In genomic region chr4:6695660-6696581, GRCh38 we compare ENCODE assay signal across 9 cellular contexts. TPM values are rescaled to one million over a fixed set of nuclear protein-coding genes. Genes with fewer than 3 reads are reported as not detected.
A peak's percentile ranks its signal among the peaks of the same experiment; 100 is the strongest.
DNase-seq lines count a peak whose midpoint lies in the region; ATAC-seq and TF ChIP-seq lines count a peak whose summit lies in the region.
"Had no signal": no experiment of that assay in that cellular context is flagged by ENCODE, and none has a peak within 500 bp of the region (broad histone marks: within the 10 kb centered on the region; RNA-seq: fewer than 3 reads in every experiment).

No MANE protein-coding gene starts in this region.

- 33% methylated on average over 14 of the region's 18 CpGs for WGBS in prostate gland

- H3K27me3 ChIP-seq in prostate gland (replicated peaks; ENCODE audit: insufficient read depth) (no peaks in the 10 kb centered on the region), SJCRH30 (no peaks in the 10 kb centered on the region)

- peaks cover 18% of the 10 kb centered on the region for H3K36me3 Mint-ChIP-seq in T-helper 1 cell treated with Interleukin-12 subunit alpha and Interleukin-12 subunit beta and Interleukin-4 antibody, amounts not matched to agents 30 μg/mL and 1 μg/mL, for 36 hours (ENCODE audit: low read depth)

- POLR2A ChIA-PET in GM10248 (lab: Yijun Ruan, JAX), result no interaction called here

- CTCF ChIA-PET in GM10248 (lab: Yijun Ruan, JAX), result interaction anchor here (0.8 to 1.4 kb wide), 4 partner anchors 8 to 278 kb away, joined by 3 to 4 read pairs (median 4); no protein-coding TSS in a partner anchor

- H3K4me3 ChIP-seq in prostate gland, result no peak overlapping the region
- no peak overlapping the region for H3K4me3 ChIP-seq in SJCRH30

- peak overlapping the region; percentile 79 to 84 for H3K27ac ChIP-seq in prostate gland
- no peak overlapping the region for H3K27ac ChIP-seq in SJCRH30

- ATAC-seq in sciatic nerve, result no peak
- no peak for ATAC-seq in GM21381 (IDR thresholded peaks at IDR 0.05; ENCODE audit: unreplicated experiment)

- TF ChIP-seq POLR2A in prostate gland (IDR thresholded peaks at IDR 0.05), result peak; percentile 37

- H3K4me1 ChIP-seq in prostate gland (replicated peaks) (peaks cover 11% of the 10 kb centered on the region), SJCRH30 (peaks cover 15% of the 10 kb centered on the region)

- H3K4me3 Mint-ChIP-seq in T-helper 1 cell treated with Interleukin-12 subunit alpha and Interleukin-12 subunit beta and Interleukin-4 antibody, amounts not matched to agents 30 μg/mL and 1 μg/mL, for 36 hours, result peak overlapping the region; percentile 69

- peak overlapping the region; percentile 100 for H3K27ac Mint-ChIP-seq in T-helper 1 cell treated with Interleukin-12 subunit alpha and Interleukin-12 subunit beta and Interleukin-4 antibody, amounts not matched to agents 30 μg/mL and 1 μg/mL, for 36 hours

- H3K4me1 Mint-ChIP-seq in T-helper 1 cell treated with Interleukin-12 subunit alpha and Interleukin-12 subunit beta and Interleukin-4 antibody, amounts not matched to agents 30 μg/mL and 1 μg/mL, for 36 hours (ENCODE audit: low read depth), result peaks cover 64% of the 10 kb centered on the region

- no peaks in the 10 kb centered on the region for H3K27me3 Mint-ChIP-seq in T-helper 1 cell treated with Interleukin-12 subunit alpha and Interleukin-12 subunit beta and Interleukin-4 antibody, amounts not matched to agents 30 μg/mL and 1 μg/mL, for 36 hours (ENCODE audit: low read depth)

- intact Hi-C loops in prostate gland (cut with DNase I), result no loop called here
- intact Hi-C loops in sciatic nerve (cut with DNase I), result no loop called here

- H3K9me3 ChIP-seq in prostate gland, result no peaks in the 10 kb centered on the region
- no peaks in the 10 kb centered on the region for H3K9me3 ChIP-seq in SJCRH30 (replicated peaks)

- H3K36me3 ChIP-seq in prostate gland (no peaks in the 10 kb centered on the region), SJCRH30 (no peaks in the 10 kb centered on the region)

- peak; percentile 85 for DNase-seq in H4 (ENCODE audit: low spot score)
- peak; percentile 30 for DNase-seq in dermis blood vessel endothelial cell
- DNase-seq in prostate gland (ENCODE audit: low spot score), result peak; percentile 90
- no peak for DNase-seq in SJCRH30
- DNase-seq in sciatic nerve (ENCODE audit: low spot score), result no peak
- no peak for DNase-seq in GM10248 (ENCODE audit: extremely low spot score)
- DNase-seq: kidney glomerular epithelial cell had no signal

- no peaks in the 10 kb centered on the region for H3K9me3 Mint-ChIP-seq in T-helper 1 cell treated with Interleukin-12 subunit alpha and Interleukin-12 subunit beta and Interleukin-4 antibody, amounts not matched to agents 30 μg/mL and 1 μg/mL, for 36 hours

- TF ChIP-seq CTCF in prostate gland (IDR thresholded peaks at IDR 0.05), result peak in 1 of 4 experiments; percentile 20
- TF ChIP-seq CTCF in GM10248 (IDR thresholded peaks at IDR 0.05; ENCODE audit: control extremely low read depth, extremely low read depth, low read depth, missing control alignments), result no peak

RNA-seq across cellular contexts. Expression of gene S100P, which starts 2.2 kb away (rescaled TPM):
- total RNA-seq in H4 (2014; rRNA removed; shearing (Covaris generic)), result 0.21 and 0.35 TPM in 2 replicates
- total RNA-seq in dermis blood vessel endothelial cell, result not detected in 2 replicates
- total RNA-seq in prostate gland, result 10 to 100 TPM in 1 of 2 donors, 1 to 10 TPM in 1; 7.3 to 21.9 TPM
- 0.13 and 0.18 TPM in 2 replicates for total RNA-seq in SJCRH30 (2014; rRNA removed; shearing (Covaris generic))
- 6.3 TPM for total RNA-seq in sciatic nerve

RNA-seq across cellular contexts. Expression of gene MRFAP1L1, which starts 13.7 kb away (rescaled TPM):
- total RNA-seq in H4 (2014; rRNA removed; shearing (Covaris generic)), result 104 and 118 TPM in 2 replicates
- 62.2 and 68.9 TPM in 2 replicates for total RNA-seq in dermis blood vessel endothelial cell
- 10 to 100 TPM; 65.2 to 81.9 TPM for total RNA-seq in prostate gland
- total RNA-seq in SJCRH30 (2014; rRNA removed; shearing (Covaris generic)), result 88.4 and 88.7 TPM in 2 replicates
- total RNA-seq in sciatic nerve, result 46.0 TPM

RNA-seq across cellular contexts. Expression of gene BLOC1S4, which starts 20.1 kb away (rescaled TPM):
- 14.5 and 23.5 TPM in 2 replicates for total RNA-seq in H4 (2014; rRNA removed; shearing (Covaris generic))
- total RNA-seq in dermis blood vessel endothelial cell (13.7 and 17.0 TPM in 2 replicates), prostate gland (10 to 100 TPM; 20.4 to 35.2 TPM), sciatic nerve (9.7 TPM)
- 17.2 and 18.2 TPM in 2 replicates for total RNA-seq in SJCRH30 (2014; rRNA removed; shearing (Covaris generic))

RNA-seq across cellular contexts. Expression of gene MRFAP1, which starts 55.4 kb away (rescaled TPM):
- 82.6 and 203 TPM in 2 replicates for total RNA-seq in H4 (2014; rRNA removed; shearing (Covaris generic))
- total RNA-seq in dermis blood vessel endothelial cell (88.2 and 147 TPM in 2 replicates), prostate gland (100 to 1,000 TPM; 256 to 298 TPM), sciatic nerve (276 TPM)
- 306 and 313 TPM in 2 replicates for total RNA-seq in SJCRH30 (2014; rRNA removed; shearing (Covaris generic))

Comparison
In these comparisons a context has a peak if more than half of its experiments do, and no peak if none do; other contexts are left out.
1. DNase-seq: peak in H4 (single experiment), dermis blood vessel endothelial cell (single experiment) and prostate gland (single experiment); none in SJCRH30 (0 of 2), sciatic nerve (single experiment) and GM10248 (single experiment).